In the genomic region with DNA sequence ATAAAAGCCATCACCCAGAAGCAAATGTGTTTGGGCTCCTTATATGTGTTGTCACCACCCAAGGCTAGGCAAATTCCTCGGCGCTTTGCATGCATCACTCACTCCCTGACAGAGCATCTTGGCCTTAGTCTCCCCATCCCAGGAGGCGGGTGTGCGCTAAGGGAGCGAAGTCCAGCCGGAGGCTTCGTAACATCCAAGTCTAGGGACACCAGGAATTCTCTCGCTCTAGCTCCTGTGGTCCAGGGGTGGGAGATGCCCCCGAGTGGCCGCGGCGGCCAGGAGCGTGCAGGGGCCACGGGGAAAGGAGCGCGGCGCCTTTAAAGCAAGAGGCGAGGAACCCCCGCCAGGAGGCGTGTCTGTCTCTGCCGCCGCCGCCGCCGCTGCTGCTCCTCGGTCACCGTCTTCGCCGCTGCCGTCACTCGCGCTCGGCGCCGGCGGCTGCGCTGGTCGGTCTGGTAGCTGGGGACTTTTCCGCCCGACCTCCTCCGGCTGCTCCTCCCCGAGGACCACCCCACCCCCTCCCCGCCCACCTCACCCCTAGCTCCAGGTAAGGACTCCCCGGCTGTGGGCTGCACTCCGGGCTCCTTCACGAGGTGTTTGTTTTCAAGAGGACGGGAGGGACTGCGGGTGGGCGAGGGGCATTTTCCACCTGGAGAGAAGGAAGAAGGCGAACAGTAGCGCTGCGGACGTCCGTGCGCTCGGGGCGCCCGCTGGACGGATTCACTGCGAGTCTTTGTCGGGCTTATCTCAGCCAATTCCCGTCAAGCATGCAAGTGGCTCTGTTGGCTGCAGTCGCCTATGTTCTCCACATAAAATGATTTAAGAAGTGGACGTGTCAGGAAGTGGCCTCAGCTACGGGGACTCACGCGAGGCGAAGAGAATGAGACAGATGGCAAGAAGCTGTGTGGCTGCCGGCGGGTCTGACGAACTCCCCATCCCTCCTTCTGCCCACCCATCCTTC, we compare ENCODE assay signal across 8 cellular contexts. TPM values are rescaled to one million over a fixed set of nuclear protein-coding genes. Genes with fewer than 3 reads are reported as not detected.
DNase-seq lines count a peak whose midpoint lies in the region; ATAC-seq and TF ChIP-seq lines count a peak whose summit lies in the region.

A gene (plus strand): TSS at position 418 of the 961 bp plus-strand sequence.

- H3K4me1 ChIP-seq in testis: peaks cover 5% of the 10 kb centered on the region

- peaks cover 11% of the 10 kb centered on the region for H3K36me3 Mint-ChIP-seq in natural killer cell
- peaks cover 4% of the 10 kb centered on the region for H3K36me3 Mint-ChIP-seq in natural killer cell treated with Interleukin-12 subunit alpha and Interleukin-12 subunit beta and Interleukin-15 and Interleukin-18, amount 100 ng/mL, for 72 hours

- TF ChIP-seq CTCF in GM06990 (IDR thresholded peaks at IDR 0.05; ENCODE audit: insufficient read depth, low read length, poor library complexity, severe bottlenecking) (peak; percentile 5), testis (IDR thresholded peaks at IDR 0.05) (no peak), natural killer cell (IDR thresholded peaks at IDR 0.05) (no peak)

- H3K4me1 Mint-ChIP-seq in natural killer cell: no peaks in the 10 kb centered on the region
- H3K4me1 Mint-ChIP-seq in natural killer cell treated with Interleukin-12 subunit alpha and Interleukin-12 subunit beta and Interleukin-15 and Interleukin-18, amount 100 ng/mL, for 72 hours (ENCODE audit: low read depth in 2 of 2): no peaks in the 10 kb centered on the region

- peaks cover 0 to 13% of the 10 kb centered on the region in 2 donors for H3K27me3 Mint-ChIP-seq in natural killer cell (ENCODE audit: low read depth in 2 of 2)
- peaks cover 5 to 11% of the 10 kb centered on the region in 2 donors for H3K27me3 Mint-ChIP-seq in natural killer cell treated with Interleukin-12 subunit alpha and Interleukin-12 subunit beta and Interleukin-15 and Interleukin-18, amount 100 ng/mL, for 72 hours

- H3K4me3 ChIP-seq in GM06990 (replicated peaks; ENCODE audit: low read depth, low read length) (no peak within 1 kb of the TSS; the same call in 1 of the 2 replicates), testis (peak within 1 kb of the TSS; percentile 50 to 68)

- no peaks in the 10 kb centered on the region for H3K9me3 ChIP-seq in testis

- H3K27me3 ChIP-seq in GM06990 (replicated peaks; ENCODE audit: control insufficient read depth, insufficient read depth, low read length): peaks cover 2% of the 10 kb centered on the region; the same call in 1 of the 2 replicates
- no peaks in the 10 kb centered on the region for H3K27me3 ChIP-seq in testis

- no peak within 1 kb of the TSS for H3K27ac Mint-ChIP-seq in natural killer cell
- H3K27ac Mint-ChIP-seq in natural killer cell treated with Interleukin-12 subunit alpha and Interleukin-12 subunit beta and Interleukin-15 and Interleukin-18, amount 100 ng/mL, for 72 hours: no peak within 1 kb of the TSS

- no peak for TF ChIP-seq POLR2A in testis (IDR thresholded peaks at IDR 0.05)

- ATAC-seq in HG02852 (IDR thresholded peaks at IDR 0.05; ENCODE audit: unreplicated experiment) (peak; percentile 63), natural killer cell (no peak)
- no peak for ATAC-seq in natural killer cell treated with Interleukin-12 subunit alpha and Interleukin-12 subunit beta and Interleukin-15 and Interleukin-18, amount 100 ng/mL, for 72 hours

- no peak for DNase-seq in GM06990 (ENCODE audit: extremely low read depth, insufficient read length)
- peak; percentile 5 for DNase-seq in NCI-H226
- peak; percentile 41 to 50 for DNase-seq in T47D (ENCODE audit: low read depth in 1 of 2, low spot score in 1 of 2)
- peak; percentile 65 for DNase-seq in iPS-NIHi7 (ENCODE audit: extremely low spot score)
- DNase-seq in testis: peak; percentile 78
- DNase-seq in natural killer cell: no peak
- no peak for DNase-seq in natural killer cell treated with Interleukin-12 subunit alpha and Interleukin-12 subunit beta and Interleukin-15 and Interleukin-18, amount 100 ng/mL, for 72 hours (ENCODE audit: low spot score)

- H3K4me3 Mint-ChIP-seq in natural killer cell: no peak within 1 kb of the TSS
- H3K4me3 Mint-ChIP-seq in natural killer cell treated with Interleukin-12 subunit alpha and Interleukin-12 subunit beta and Interleukin-15 and Interleukin-18, amount 100 ng/mL, for 72 hours: no peak within 1 kb of the TSS

- intact Hi-C loops in testis (cut with DNase I; ENCODE audit: low total_unique reads): no loop called here
- intact Hi-C loops in natural killer cell (cut with micrococcal nuclease): no loop called here

- H3K36me3 ChIP-seq in GM06990 (ENCODE audit: control insufficient read depth, insufficient read depth, low read length) (no peaks in the 10 kb centered on the region), testis (ENCODE audit: low read depth, missing control alignments) (no peaks in the 10 kb centered on the region)

- in situ Hi-C loops in T47D (cut with HindIII; ENCODE audit: low pct_unique_long_range_greater_than_20kb, low sequenced_read_pairs): no loop called here

- H3K9me3 Mint-ChIP-seq in natural killer cell: peaks cover 6 to 7% of the 10 kb centered on the region in 2 donors
- H3K9me3 Mint-ChIP-seq in natural killer cell treated with Interleukin-12 subunit alpha and Interleukin-12 subunit beta and Interleukin-15 and Interleukin-18, amount 100 ng/mL, for 72 hours: peaks cover 3% of the 10 kb centered on the region

- H3K27ac ChIP-seq in testis: peak within 1 kb of the TSS in 1 of 2 donors; percentile 45

- 0 to 1% methylated on average over 12 to 71 of the region's 71 CpGs for WGBS in testis, 2 donors

RNA-seq across cellular contexts. Expression of the gene that starts here (rescaled TPM):
- total RNA-seq in testis: 10 to 100 TPM; 12.4 to 23.5 TPM
- 1.1 TPM for polyA plus RNA-seq in testis (ENCODE audit: insufficient read depth, low read depth, low replicate concordance)
- total RNA-seq in natural killer cell: not detected
- not detected for total RNA-seq in natural killer cell treated with Interleukin-12 subunit alpha and Interleukin-12 subunit beta and Interleukin-15 and Interleukin-18, amount 100 ng/mL, for 72 hours

Comparison
In these comparisons a context has a peak if more than half of its experiments do, and no peak if none do; other contexts are left out.
1. RNA of the gene that starts here (total RNA-seq): 12.4 to 23.5 TPM in testis; not detected in natural killer cell treated with Interleukin-12 subunit alpha and Interleukin-12 subunit beta and Interleukin-15 and Interleukin-18, amount 100 ng/mL, for 72 hours and not detected in natural killer cell; every median in the first group is over 10 times any median in the second.
2. DNase-seq: peak in NCI-H226 (single experiment), T47D (2 of 2), iPS-NIHi7 (single experiment) and testis (single experiment); none in GM06990 (single experiment), natural killer cell (single experiment) and natural killer cell treated with Interleukin-12 subunit alpha and Interleukin-12 subunit beta and Interleukin-15 and Interleukin-18, amount 100 ng/mL, for 72 hours (single experiment).